Comparison of ENCODE assay signal across 18 cellular contexts in the genomic region with DNA sequence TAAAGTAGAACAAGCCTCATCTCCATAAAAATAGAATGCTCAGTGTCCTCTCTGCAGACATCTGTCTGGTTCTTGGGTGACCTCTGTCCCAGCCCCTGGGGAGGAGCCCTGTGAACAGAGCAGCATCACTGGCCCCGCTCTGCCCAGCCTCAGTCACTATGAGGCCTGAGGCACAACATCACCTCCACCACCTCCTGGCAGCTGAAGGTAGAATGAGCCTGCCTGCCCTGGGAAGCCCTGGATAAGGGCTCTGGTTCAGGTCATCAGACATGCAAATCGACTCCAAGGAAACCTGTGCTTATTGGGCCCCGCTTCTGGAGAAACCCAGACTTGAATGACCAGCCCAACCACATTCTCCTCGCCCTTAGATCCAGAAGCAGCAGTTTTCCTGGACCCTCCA.
"Had no signal": no experiment of that assay in that cellular context is flagged by ENCODE, and none has a peak within 500 bp of the region (broad histone marks: within the 10 kb centered on the region; RNA-seq: fewer than 3 reads in every experiment).

No MANE protein-coding gene starts in this region.

- H3K27me3 ChIP-seq: adrenal gland, transverse colon had no signal

- ATAC-seq: heart left ventricle, right cardiac atrium had no signal

- H3K4me1 ChIP-seq: adrenal gland, heart left ventricle, left ventricle myocardium inferior, prostate gland, transverse colon had no signal

- H3K4me3 Mint-ChIP-seq: activated CD4-positive, alpha-beta memory T cell treated with anti-CD3 and anti-CD28 coated beads for 36 hours; activated naive CD4-positive, alpha-beta T cell treated with anti-CD3 and anti-CD28 coated beads, Interleukin-2, amount 50 U/mL, for 24 hours; memory B cell; natural killer cell treated with Interleukin-12 subunit alpha and Interleukin-12 subunit beta and Interleukin-15 and Interleukin-18, amount 100 ng/mL, for 72 hours had no signal

- H3K36me3 Mint-ChIP-seq: activated CD4-positive, alpha-beta memory T cell treated with anti-CD3 and anti-CD28 coated beads for 36 hours; activated naive CD4-positive, alpha-beta T cell treated with anti-CD3 and anti-CD28 coated beads, Interleukin-2, amount 50 U/mL, for 24 hours; memory B cell; natural killer cell treated with Interleukin-12 subunit alpha and Interleukin-12 subunit beta and Interleukin-15 and Interleukin-18, amount 100 ng/mL, for 72 hours had no signal

- H3K36me3 ChIP-seq: adrenal gland, heart left ventricle, left ventricle myocardium inferior, prostate gland, transverse colon had no signal

- H3K27ac Mint-ChIP-seq: activated CD4-positive, alpha-beta memory T cell treated with anti-CD3 and anti-CD28 coated beads for 36 hours; activated naive CD4-positive, alpha-beta T cell treated with anti-CD3 and anti-CD28 coated beads, Interleukin-2, amount 50 U/mL, for 24 hours; memory B cell; natural killer cell treated with Interleukin-12 subunit alpha and Interleukin-12 subunit beta and Interleukin-15 and Interleukin-18, amount 100 ng/mL, for 72 hours had no signal

- DNase-seq: activated CD4-positive, alpha-beta memory T cell treated with anti-CD3 and anti-CD28 coated beads for 36 hours; activated effector memory CD4-positive, alpha-beta T cell treated with anti-CD3 and anti-CD28 coated beads, Interleukin-2, amount 50 U/mL, for 16 hours; activated T-cell treated with anti-CD3 and anti-CD28 coated beads, Interleukin-2, amount 50 U/mL, for 48 hours; foreskin melanocyte; heart left ventricle; left ventricle myocardium inferior; occipital lobe; stimulated activated CD4-positive, alpha-beta T cell treated with anti-CD3 and anti-CD28 coated beads, Interleukin-15, amount 100 ng/mL, for 24 hours; stimulated activated CD4-positive, alpha-beta T cell treated with anti-CD3 and anti-CD28 coated beads, Interleukin-4, amount 100 ng/mL, for 1 hour; stimulated activated naive CD4-positive, alpha-beta T cell; transverse colon had no signal

- H3K27ac ChIP-seq: adrenal gland, heart left ventricle, left ventricle myocardium inferior, prostate gland, skin epidermis, transverse colon had no signal

- H3K4me3 ChIP-seq: adrenal gland, heart left ventricle, left ventricle myocardium inferior, prostate gland, skin epidermis, transverse colon had no signal

- H3K4me1 Mint-ChIP-seq: activated naive CD4-positive, alpha-beta T cell treated with anti-CD3 and anti-CD28 coated beads, Interleukin-2, amount 50 U/mL, for 24 hours had no signal

- H3K9me3 ChIP-seq: adrenal gland, heart left ventricle, left ventricle myocardium inferior, prostate gland, transverse colon had no signal

- H3K9me3 Mint-ChIP-seq: activated CD4-positive, alpha-beta memory T cell treated with anti-CD3 and anti-CD28 coated beads for 36 hours; activated naive CD4-positive, alpha-beta T cell treated with anti-CD3 and anti-CD28 coated beads, Interleukin-2, amount 50 U/mL, for 24 hours; memory B cell; natural killer cell treated with Interleukin-12 subunit alpha and Interleukin-12 subunit beta and Interleukin-15 and Interleukin-18, amount 100 ng/mL, for 72 hours had no signal
